In the genomic region with DNA sequence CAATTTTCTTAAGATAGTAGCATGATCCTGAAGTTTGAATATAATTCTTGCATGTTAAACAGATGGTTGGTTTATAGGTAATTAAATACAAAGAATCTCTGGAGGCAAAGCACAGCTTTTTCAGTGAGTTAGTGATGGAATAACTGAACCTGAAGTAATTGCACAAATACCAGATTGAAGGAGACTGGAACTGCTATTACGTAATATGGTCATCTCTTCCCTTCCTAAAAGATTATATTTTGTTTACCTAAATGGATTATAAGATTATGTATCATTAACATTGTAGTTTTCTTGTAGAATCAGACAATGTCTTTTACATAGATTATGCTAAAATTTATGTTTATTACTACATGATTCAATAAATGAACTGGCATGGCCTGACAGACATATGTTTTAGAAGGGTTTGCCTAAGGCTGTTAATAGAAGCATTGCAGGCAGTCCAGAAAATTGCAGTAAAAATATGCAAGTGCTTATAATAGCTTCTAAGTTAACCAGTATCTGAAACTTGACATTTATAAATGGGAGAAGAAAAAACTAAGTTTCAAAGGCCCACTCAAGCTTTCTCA, we compare ENCODE assay signal across 2 cellular contexts.
TF ChIP-seq lines count a peak whose summit lies in the region.

No MANE protein-coding gene starts in this region.

TF ChIP-seq in IMR-90, 13 proteins besides CTCF, POLR2A, EP300 and RAD21:
- TF ChIP-seq CEBPB (IDR thresholded peaks at IDR 0.05; ENCODE audit: low read depth, low read length) (peak; percentile 78), CHD1 (IDR thresholded peaks at IDR 0.05; ENCODE audit: low read depth, low read length) (no peak), MXI1 (IDR thresholded peaks at IDR 0.05; ENCODE audit: borderline replicate concordance, low read depth, low read length) (no peak)

TF ChIP-seq in K562, 482 proteins besides CTCF, POLR2A, EP300 and RAD21:
- no peak for TF ChIP-seq DPF2 (IDR thresholded peaks at IDR 0.05)
- TF ChIP-seq CBX1 (IDR thresholded peaks at IDR 0.05; ENCODE audit: low read depth) = no peak
- TF ChIP-seq CEBPB (tag; IDR thresholded peaks at IDR 0.05) = peak; percentile 72
- no peak for TF ChIP-seq CEBPG (CRISPR knock-in tag; IDR thresholded peaks at IDR 0.05)
- TF ChIP-seq CEBPG (tag; conservative IDR thresholded peaks at IDR 0.05 in 1 of 2, IDR thresholded peaks at IDR 0.05 in 1 of 2) = peak; percentile 29 to 83; a peak in 3 of 4 replicates
- no peak for TF ChIP-seq ZNF133 (CRISPR knock-in tag; IDR thresholded peaks at IDR 0.05)
- TF ChIP-seq, protein P1, sequence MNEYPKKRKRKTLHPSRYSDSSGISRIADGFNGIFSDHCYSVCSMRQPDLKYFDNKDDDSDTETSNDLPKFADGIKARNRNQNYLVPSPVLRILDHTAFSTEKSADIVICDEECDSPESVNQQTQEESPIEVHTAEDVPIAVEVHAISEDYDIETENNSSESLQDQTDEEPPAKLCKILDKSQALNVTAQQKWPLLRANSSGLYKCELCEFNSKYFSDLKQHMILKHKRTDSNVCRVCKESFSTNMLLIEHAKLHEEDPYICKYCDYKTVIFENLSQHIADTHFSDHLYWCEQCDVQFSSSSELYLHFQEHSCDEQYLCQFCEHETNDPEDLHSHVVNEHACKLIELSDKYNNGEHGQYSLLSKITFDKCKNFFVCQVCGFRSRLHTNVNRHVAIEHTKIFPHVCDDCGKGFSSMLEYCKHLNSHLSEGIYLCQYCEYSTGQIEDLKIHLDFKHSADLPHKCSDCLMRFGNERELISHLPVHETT (CRISPR knock-in tag; conservative IDR thresholded peaks at IDR 0.05 in 1 of 2, IDR thresholded peaks at IDR 0.05 in 1 of 2) = no peak
- no peak for TF ChIP-seq NRF1 (conservative IDR thresholded peaks at IDR 0.05 in 1 of 2, IDR thresholded peaks at IDR 0.05 in 1 of 2)
